Comparison of ENCODE assay signal across 35 cellular contexts in genomic region chr2:60725466-60725865, GRCh38.
"Had no signal": no experiment of that assay in that cellular context is flagged by ENCODE, and none has a peak within 500 bp of the region (broad histone marks: within the 10 kb centered on the region; RNA-seq: fewer than 3 reads in every experiment).

No MANE protein-coding gene starts in this region.

- DNase-seq: Karpas-422, Kasumi-1, MG63, MM.1S, MV-4-11, NCI-H1048, NCI-H1092, NCI-H1092 treated with DMSO at 0.1 percent for 48 hours, NCI-H1105, NCI-H1105 treated with DMSO at 0.1 percent for 48 hours, NCI-H1417, NCI-H1417 treated with DMSO at 0.1 percent for 48 hours, NCI-H1436, NCI-H1436 treated with DMSO at 0.1 percent for 48 hours, NCI-H146, NCI-H1694, NCI-H1694 treated with DMSO at 0.1 percent for 48 hours, NCI-H187, NCI-H187 treated with DMSO at 0.1 percent for 48 hours, NCI-H1930, NCI-H2029, NCI-H2029 treated with DMSO at 0.1 percent for 48 hours, NCI-H2081, NCI-H2081 treated with DMSO at 0.1 percent for 48 hours, NCI-H2107, NCI-H2171, NCI-H2171 treated with DMSO at 0.1 percent for 48 hours, NCI-H2227 treated with DMSO at 0.1 percent for 48 hours, NCI-H226, NCI-H345, NCI-H446, NCI-H446 treated with DMSO at 0.1 percent for 48 hours, NCI-H510A, NCI-H510A treated with DMSO at 0.1 percent for 48 hours, NCI-H524 had no signal

- H3K4me3 ChIP-seq: MG63 had no signal
